Comparison of ENCODE assay signal across 16 cellular contexts in genomic region chr2:109511168-109511567, GRCh38.
DNase-seq lines count a peak whose midpoint lies in the region; ATAC-seq and TF ChIP-seq lines count a peak whose summit lies in the region.
"Had no signal": no experiment of that assay in that cellular context is flagged by ENCODE, and none has a peak within 500 bp of the region (broad histone marks: within the 10 kb centered on the region; RNA-seq: fewer than 3 reads in every experiment).

No MANE protein-coding gene starts in this region.

- H2AK5ac ChIP-seq in trophoblast cell (ENCODE audit: low read length): no peak overlapping the region

- H2AFZ ChIP-seq in trophoblast cell (ENCODE audit: insufficient read depth, low read length, poor library complexity): no peak overlapping the region
- H2AFZ ChIP-seq: GM23248 had no signal

- H4K8ac ChIP-seq in trophoblast cell (ENCODE audit: low read depth, low read length): no peak overlapping the region

- H3K79me1 ChIP-seq in trophoblast cell (ENCODE audit: low read length): peaks cover 3% of the 10 kb centered on the region

- 39% methylated on average over 3 of the region's 3 CpGs for WGBS in liver
- WGBS in trophoblast cell (ENCODE audit: extremely low coverage, insufficient coverage, insufficient read length): no CpG with 5 or more reads among the region's 3 CpGs

- peaks cover 26% of the 10 kb centered on the region for H3K4me1 Mint-ChIP-seq in nephron progenitor cell

- H3K36me3 ChIP-seq in BLaER1 treated with 17β-estradiol and CSF1 and Interleukin-3, amounts not matched to agents 10 nM and 100 nM: no peaks in the 10 kb centered on the region
- H3K36me3 ChIP-seq in liver (ENCODE audit: control insufficient read depth in 4 of 4, insufficient read depth in 3 of 4, low read depth in 1 of 4, low read length in 3 of 4): no peaks in the 10 kb centered on the region
- no peaks in the 10 kb centered on the region for H3K36me3 ChIP-seq in trophoblast cell (ENCODE audit: control insufficient read depth in 1 of 2, insufficient read depth in 2 of 2, low read length in 2 of 2)

- no peak for TF ChIP-seq RAD21 in liver (IDR thresholded peaks at IDR 0.05)

- peaks cover 40 to 100% (median 89%) of the 10 kb centered on the region in 10 experiments for H3K4me1 ChIP-seq in BLaER1 treated with 17β-estradiol and CSF1 and Interleukin-3, amounts not matched to agents 10 nM and 100 nM
- H3K4me1 ChIP-seq in liver (ENCODE audit: control insufficient read depth in 4 of 4, insufficient read depth in 4 of 4, low read length in 3 of 4): peaks cover 0 to 17% (median 12%) of the 10 kb centered on the region in 4 donors
- H3K4me1 ChIP-seq in trophoblast cell (ENCODE audit: control insufficient read depth in 1 of 2, insufficient read depth in 2 of 2, low read length in 2 of 2): peaks cover 0 to 3% of the 10 kb centered on the region in 2 experiments

- H3K9me3 Mint-ChIP-seq in nephron progenitor cell: peaks cover 8% of the 10 kb centered on the region

- peaks cover 3% of the 10 kb centered on the region for H3K36me3 Mint-ChIP-seq in nephron progenitor cell (ENCODE audit: low read depth)
- H3K36me3 Mint-ChIP-seq: CD4-positive, alpha-beta memory T cell had no signal

- no peak overlapping the region for H2BK12ac ChIP-seq in trophoblast cell (ENCODE audit: low read length)

- ATAC-seq in HG03280 (IDR thresholded peaks at IDR 0.05; ENCODE audit: unreplicated experiment): no peak
- ATAC-seq in HG03469 (IDR thresholded peaks at IDR 0.05; ENCODE audit: unreplicated experiment): no peak

- H3K4me3 ChIP-seq in BLaER1 treated with 17β-estradiol and CSF1 and Interleukin-3, amounts not matched to agents 10 nM and 100 nM: no peak overlapping the region
- H3K4me3 ChIP-seq in liver (ENCODE audit: low read depth in 1 of 3, low read length in 3 of 3): no peak overlapping the region
- H3K4me3 ChIP-seq in trophoblast cell (ENCODE audit: low read depth, low read length): no peak overlapping the region
- H3K4me3 ChIP-seq: GM23248 had no signal

- DNase-seq in SW480 (ENCODE audit: low spot score) (peak; percentile 49), trophoblast cell (peak; percentile 59 to 92), nephron progenitor cell (no peak), GM13977 (ENCODE audit: low spot score) (no peak)
- DNase-seq: ACHN; CD4-positive, alpha-beta memory T cell; DND-41; GDM1; GM23248; KBM-7 had no signal

- in situ Hi-C loops in GM13977 (cut with MboI; ENCODE audit: low pct_unique_long_range_greater_than_20kb, low sequenced_read_pairs, unreplicated experiment): no loop called here

- H2BK120ac ChIP-seq in trophoblast cell (ENCODE audit: insufficient read depth, low read length, poor library complexity): no peak overlapping the region

- no peak overlapping the region for H3K23ac ChIP-seq in trophoblast cell (ENCODE audit: low read length)

- H4K20me1 ChIP-seq in BLaER1 treated with 17β-estradiol and CSF1 and Interleukin-3, amounts not matched to agents 10 nM and 100 nM: peaks cover 0 to 32% (median 0%) of the 10 kb centered on the region in 11 experiments; a peak in 5 of 22 replicates

- no peak overlapping the region for H4K12ac ChIP-seq in trophoblast cell (ENCODE audit: low read depth, low read length)

- peaks cover 4% of the 10 kb centered on the region for H3K27me3 Mint-ChIP-seq in nephron progenitor cell (ENCODE audit: low read depth, poor library complexity)
- H3K27me3 Mint-ChIP-seq: CD4-positive, alpha-beta memory T cell had no signal

- H3K9me3 ChIP-seq in BLaER1 treated with 17β-estradiol and CSF1 and Interleukin-3, amounts not matched to agents 10 nM and 100 nM (replicated peaks in 1 of 11): peaks cover 0 to 4% (median 0%) of the 10 kb centered on the region in 11 experiments; a peak in 2 of 22 replicates
- H3K9me3 ChIP-seq in liver (ENCODE audit: control insufficient read depth in 4 of 4, low read length in 3 of 4) (no peaks in the 10 kb centered on the region), trophoblast cell (ENCODE audit: insufficient read depth, low read depth, low read length) (peaks cover 3% of the 10 kb centered on the region)

- H3K4me3 Mint-ChIP-seq in nephron progenitor cell: no peak overlapping the region
- H3K4me3 Mint-ChIP-seq: CD4-positive, alpha-beta memory T cell had no signal

- TF ChIP-seq CTCF in liver (IDR thresholded peaks at IDR 0.05; ENCODE audit: low read depth, low read length, missing input control): no peak
- no peak for TF ChIP-seq CTCF in nephron progenitor cell (IDR thresholded peaks at IDR 0.05)
- no peak for TF ChIP-seq CTCF in GM13977 (IDR thresholded peaks at IDR 0.05; ENCODE audit: extremely low read depth, insufficient read depth, missing control alignments)

- no peak overlapping the region for H4K91ac ChIP-seq in trophoblast cell (ENCODE audit: low read depth, low read length)

- no peaks in the 10 kb centered on the region; a peak in 1 of 22 replicates for H3K27me3 ChIP-seq in BLaER1 treated with 17β-estradiol and CSF1 and Interleukin-3, amounts not matched to agents 10 nM and 100 nM
- no peaks in the 10 kb centered on the region for H3K27me3 ChIP-seq in liver (ENCODE audit: control insufficient read depth in 4 of 4, insufficient read depth in 4 of 4, low read length in 3 of 4)
- no peaks in the 10 kb centered on the region for H3K27me3 ChIP-seq in trophoblast cell (ENCODE audit: insufficient read depth, low read length)

- peak overlapping the region in 8 of 11 experiments; percentile 37 to 92 (median 85); a peak in 16 of 22 replicates for H3K4me2 ChIP-seq in BLaER1 treated with 17β-estradiol and CSF1 and Interleukin-3, amounts not matched to agents 10 nM and 100 nM
- H3K4me2 ChIP-seq in trophoblast cell (ENCODE audit: low read length): no peak overlapping the region

- no peak overlapping the region for H3K27ac Mint-ChIP-seq in nephron progenitor cell
- H3K27ac Mint-ChIP-seq: CD4-positive, alpha-beta memory T cell had no signal

- H2BK5ac ChIP-seq in trophoblast cell (ENCODE audit: low read depth, low read length, poor library complexity): no peak overlapping the region

- H3K4ac ChIP-seq in trophoblast cell (ENCODE audit: low read depth, low read length): no peak overlapping the region

- peak overlapping the region in 2 of 11 experiments; percentile 11 to 21; a peak in 1 of 22 replicates for H3K9ac ChIP-seq in BLaER1 treated with 17β-estradiol and CSF1 and Interleukin-3, amounts not matched to agents 10 nM and 100 nM
- H3K9ac ChIP-seq in liver (ENCODE audit: low read depth in 1 of 2, low read length in 2 of 2) (no peak overlapping the region), trophoblast cell (ENCODE audit: low read length) (no peak overlapping the region)
- H3K9ac ChIP-seq: GM23248 had no signal

- no peaks in the 10 kb centered on the region for H3K79me2 ChIP-seq in trophoblast cell (ENCODE audit: control insufficient read depth, insufficient read depth, low read length, poor library complexity)

- H3K14ac ChIP-seq in trophoblast cell (ENCODE audit: low read length): no peak overlapping the region

- H3K27ac ChIP-seq in BLaER1 treated with 17β-estradiol and CSF1 and Interleukin-3, amounts not matched to agents 10 nM and 100 nM: no peak overlapping the region
- H3K27ac ChIP-seq in liver (ENCODE audit: low read depth in 1 of 2, low read length in 2 of 2) (no peak overlapping the region), trophoblast cell (ENCODE audit: low read depth, low read length) (no peak overlapping the region)
- H3K27ac ChIP-seq: C4-2B, GM23248, HL-60 had no signal

- no peak overlapping the region for H3K18ac ChIP-seq in trophoblast cell (ENCODE audit: low read length)

TF ChIP-seq in liver, 16 proteins besides CTCF, POLR2A, EP300 and RAD21:
- TF ChIP-seq HNF4A (conservative IDR thresholded peaks at IDR 0.05) (peak in 1 of 2 donors; percentile 19), SP1 (IDR thresholded peaks at IDR 0.05) (peak; percentile 70), RXRA (IDR thresholded peaks at IDR 0.05) (peak; percentile 51 to 66)
- TF ChIP-seq, protein P1, sequence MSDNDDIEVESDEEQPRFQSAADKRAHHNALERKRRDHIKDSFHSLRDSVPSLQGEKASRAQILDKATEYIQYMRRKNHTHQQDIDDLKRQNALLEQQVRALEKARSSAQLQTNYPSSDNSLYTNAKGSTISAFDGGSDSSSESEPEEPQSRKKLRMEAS (IDR thresholded peaks at IDR 0.05): no peak

Comparison
In these comparisons a context has a peak if more than half of its experiments do, and no peak if none do; other contexts are left out.
1. DNase-seq: peak in SW480 (single experiment) and trophoblast cell (2 of 2); none in nephron progenitor cell (single experiment) and GM13977 (single experiment).